In genomic region chr3:27677554-27677953, GRCh38 we compare ENCODE assay signal across 11 cellular contexts. TPM values are rescaled to one million over a fixed set of nuclear protein-coding genes. Genes with fewer than 3 reads are reported as not detected.
DNase-seq lines count a peak whose midpoint lies in the region; ATAC-seq and TF ChIP-seq lines count a peak whose summit lies in the region.
"Had no signal": no experiment of that assay in that cellular context is flagged by ENCODE, and none has a peak within 500 bp of the region (broad histone marks: within the 10 kb centered on the region; RNA-seq: fewer than 3 reads in every experiment).

No MANE protein-coding gene starts in this region.

- no peaks in the 10 kb centered on the region for H3K27me3 ChIP-seq in lower lobe of right lung (ENCODE audit: low read depth)

- no peak overlapping the region for H3K27ac ChIP-seq in lower lobe of right lung

- DNase-seq in A172 (ENCODE audit: low spot score) (peak; percentile 79), HPDE6-E6E7 (ENCODE audit: extremely low spot score) (peak; percentile 51), cardiac fibroblast (ENCODE audit: low read depth in 2 of 2) (peak; percentile 98 to 99), lower lobe of right lung (no peak), retina (no peak)
- no peak for DNase-seq in activated CD4-positive, alpha-beta T cell treated with anti-CD3 and anti-CD28 coated beads for 1 hour
- DNase-seq: activated T-cell treated with anti-CD3 and anti-CD28 coated beads, Interleukin-2, amount 50 U/mL, for 48 hours; CD4-positive, CD25-positive, alpha-beta regulatory T cell; naive B cell had no signal

- no peak for TF ChIP-seq CTCF in cardiac fibroblast (IDR thresholded peaks at IDR 0.05; ENCODE audit: low read depth, low read length)
- no peak for TF ChIP-seq CTCF in lower lobe of right lung (IDR thresholded peaks at IDR 0.05)

- no peaks in the 10 kb centered on the region for H3K9me3 ChIP-seq in lower lobe of right lung

- ATAC-seq in lower lobe of right lung (peak; percentile 54 to 60), HG02981 (IDR thresholded peaks at IDR 0.05; ENCODE audit: unreplicated experiment) (no peak), HG02870 (IDR thresholded peaks at IDR 0.05; ENCODE audit: unreplicated experiment) (no peak)

- H3K4me3 ChIP-seq in cardiac fibroblast (replicated peaks in 1 of 2; ENCODE audit: low read depth in 2 of 2, low read length in 2 of 2) (no peak overlapping the region), lower lobe of right lung (no peak overlapping the region)

- peaks cover 6% of the 10 kb centered on the region for H3K4me1 ChIP-seq in lower lobe of right lung

- intact Hi-C loops in lower lobe of right lung (cut with DNase I): no loop called here

- H3K36me3 ChIP-seq in lower lobe of right lung: no peaks in the 10 kb centered on the region

RNA-seq across cellular contexts. Expression of gene EOMES, which starts 44.6 kb away (rescaled TPM):
- total RNA-seq in A172 (2014; rRNA removed; shearing (Covaris generic)): 0.09 TPM in 1 of 2 replicates, not detected in the other
- 1.9 TPM for total RNA-seq in lower lobe of right lung

Comparison
In these comparisons a context has a peak if more than half of its experiments do, and no peak if none do; other contexts are left out.
1. DNase-seq: peak in A172 (single experiment), HPDE6-E6E7 (single experiment) and cardiac fibroblast (2 of 2); none in lower lobe of right lung (single experiment), retina (single experiment) and activated CD4-positive, alpha-beta T cell treated with anti-CD3 and anti-CD28 coated beads for 1 hour (single experiment).
2. ATAC-seq: peak in lower lobe of right lung (2 of 2); none in HG02981 (single experiment) and HG02870 (single experiment).